2 cellular contexts compared by ENCODE assay signal in genomic region chr19:8385103-8385502, GRCh38. TPM values are rescaled to one million over a fixed set of nuclear protein-coding genes. Genes with fewer than 3 reads are reported as not detected.
"Had no signal": no experiment of that assay in that cellular context is flagged by ENCODE, and none has a peak within 500 bp of the region (broad histone marks: within the 10 kb centered on the region; RNA-seq: fewer than 3 reads in every experiment).

No MANE protein-coding gene starts in this region.

RNA-seq across cellular contexts. Expression of gene ANGPTL4, which starts 21.1 kb away (rescaled TPM):
- total RNA-seq: OCI-LY7 had no signal

RNA-seq across cellular contexts. Expression of gene KANK3, which starts 42.0 kb away (rescaled TPM):
- total RNA-seq: IMR-90 had no signal
